In the genomic region with DNA sequence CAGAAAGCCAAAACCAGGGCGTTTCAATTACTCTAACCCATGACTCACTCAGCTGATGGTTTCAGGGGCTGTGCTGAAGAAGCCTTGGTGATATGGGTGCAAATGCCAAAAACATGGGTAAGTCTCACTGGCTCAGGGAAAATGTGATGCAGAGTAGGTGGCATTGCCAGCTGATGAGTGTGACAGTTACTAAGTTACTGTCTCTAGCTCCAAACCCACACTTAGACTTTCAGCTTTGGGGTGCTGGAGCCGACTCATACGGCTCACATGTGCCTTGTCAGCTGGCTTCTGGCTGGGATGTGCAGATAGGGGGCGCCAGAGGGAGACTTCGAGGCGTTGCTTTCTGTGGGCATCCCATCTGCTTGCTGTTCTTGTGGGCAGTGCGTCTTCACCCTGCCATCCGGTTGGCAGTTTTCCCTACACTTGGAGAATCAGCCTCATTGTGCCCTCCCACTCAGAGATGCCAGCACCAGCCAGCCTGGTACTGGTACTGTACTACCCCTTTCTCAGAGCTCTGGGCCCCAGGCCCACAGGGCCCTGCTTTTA, we compare ENCODE assay signal across 8 cellular contexts. TPM values are rescaled to one million over a fixed set of nuclear protein-coding genes. Genes with fewer than 3 reads are reported as not detected.
A peak's percentile ranks its signal among the peaks of the same experiment; 100 is the strongest.
DNase-seq lines count a peak whose midpoint lies in the region; ATAC-seq and TF ChIP-seq lines count a peak whose summit lies in the region.

No MANE protein-coding gene starts in this region.

- TF ChIP-seq CTCF in epithelial cell of esophagus (IDR thresholded peaks at IDR 0.05; ENCODE audit: insufficient read depth, low read depth, low read length, missing control alignments): peak; percentile 59

- DNase-seq in ELR (ENCODE audit: low read depth): peak; percentile 69
- peak; percentile 62 for DNase-seq in LoVo (ENCODE audit: low spot score)
- DNase-seq in activated CD4-positive, alpha-beta T cell treated with anti-CD3 and anti-CD28 coated beads, Interleukin-2, amount 50 U/mL, for 1 hour: peak; percentile 50
- peak; percentile 69 for DNase-seq in epithelial cell of esophagus (ENCODE audit: low read depth)
- peak; percentile 59 for DNase-seq in occipital lobe (lab: John Stamatoyannopoulos, UW)
- no peak for DNase-seq in OCI-M2 (lab: John Stamatoyannopoulos, UW; ENCODE audit: unreplicated experiment)
- no peak for DNase-seq in C1 segment of cervical spinal cord (lab: John Stamatoyannopoulos, UW)

- no peak for ATAC-seq in HG03469 (IDR thresholded peaks at IDR 0.05; ENCODE audit: unreplicated experiment)

- H3K4me3 ChIP-seq in epithelial cell of esophagus (ENCODE audit: low read length): no peak overlapping the region

RNA-seq across cellular contexts. Expression of gene KRT7, which starts 11.1 kb away (rescaled TPM):
- not detected for total RNA-seq in occipital lobe

RNA-seq across cellular contexts. Expression of gene KRT80, which starts 30.2 kb away (rescaled TPM):
- total RNA-seq in occipital lobe: not detected

RNA-seq across cellular contexts. Expression of gene KRT86, which starts 52.5 kb away (rescaled TPM):
- total RNA-seq in occipital lobe: 0.16 TPM

Comparison
In these comparisons a context has a peak if more than half of its experiments do, and no peak if none do; other contexts are left out.
1. DNase-seq: peak in ELR (single experiment), LoVo (single experiment), activated CD4-positive, alpha-beta T cell treated with anti-CD3 and anti-CD28 coated beads, Interleukin-2, amount 50 U/mL, for 1 hour (single experiment), epithelial cell of esophagus (single experiment) and occipital lobe (single experiment); none in OCI-M2 (single experiment) and C1 segment of cervical spinal cord (0 of 14).